8 cellular contexts compared by ENCODE assay signal in the genomic region with DNA sequence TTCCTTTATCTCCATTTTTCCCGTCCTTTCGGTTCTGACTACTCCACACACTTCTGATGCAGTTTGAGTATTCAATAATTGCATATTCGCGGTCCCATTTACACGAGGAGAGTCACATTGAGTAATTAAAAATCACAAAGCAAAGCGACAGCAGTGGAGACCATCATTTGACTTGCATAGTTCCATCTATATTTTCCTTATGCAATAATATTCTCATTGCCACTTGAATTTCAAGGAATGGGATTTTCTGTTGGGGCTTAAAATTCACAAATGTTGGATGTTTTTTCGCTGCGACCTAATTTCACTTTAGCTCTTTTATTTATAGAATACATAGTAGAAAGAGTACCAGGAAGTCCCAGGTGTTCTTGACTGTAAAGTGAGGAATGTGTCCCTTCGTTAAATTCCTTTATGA.
DNase-seq lines count a peak whose midpoint lies in the region; ATAC-seq, FAIRE-seq and TF ChIP-seq lines count a peak whose summit lies in the region.

No MANE protein-coding gene starts in this region.

- peak overlapping the region; percentile 82 for H3K27ac Mint-ChIP-seq in activated naive CD8-positive, alpha-beta T cell treated with anti-CD3 and anti-CD28 coated beads for 36 hours

- TF ChIP-seq CTCF in SK-N-SH (IDR thresholded peaks at IDR 0.05) (no peak), kidney (IDR thresholded peaks at IDR 0.05; ENCODE audit: borderline replicate concordance, extremely low read depth, insufficient read depth) (no peak), stomach (IDR thresholded peaks at IDR 0.05) (no peak)

- intact Hi-C loops in kidney (cut with DNase I): no loop called here
- intact Hi-C loops in stomach (cut with DNase I; ENCODE audit: low total_unique reads): no loop called here

- H3K27me3 ChIP-seq in SK-N-SH (ENCODE audit: insufficient read depth) (no peaks in the 10 kb centered on the region), stomach (no peaks in the 10 kb centered on the region)

- TF ChIP-seq POLR2A in stomach (IDR thresholded peaks at IDR 0.05): no peak

- H3K9ac ChIP-seq in SK-N-SH: peak overlapping the region; percentile 54; the same call in 1 of the 2 replicates
- peak overlapping the region; percentile 30 to 84 for H3K9ac ChIP-seq in kidney (ENCODE audit: low read length in 2 of 2)

- ATAC-seq in SK-N-SH treated with all-trans-retinoic acid at 6 μM for 48 hours: no peak
- ATAC-seq in HG03196 (IDR thresholded peaks at IDR 0.05; ENCODE audit: unreplicated experiment): no peak

- peak overlapping the region; percentile 75 for H3K4me3 Mint-ChIP-seq in activated naive CD8-positive, alpha-beta T cell treated with anti-CD3 and anti-CD28 coated beads for 36 hours

- peak overlapping the region; percentile 76 for H3K4me2 ChIP-seq in SK-N-SH

- peaks cover 16% of the 10 kb centered on the region for H3K36me3 Mint-ChIP-seq in activated naive CD8-positive, alpha-beta T cell treated with anti-CD3 and anti-CD28 coated beads for 36 hours

- 96% methylated on average over 9 of the region's 9 CpGs for WGBS in SK-N-SH (ENCODE audit: low lambda C conversion rate)
- WGBS in stomach, 5 donors: 64 to 70% (median 66%) methylated on average over 9 of the region's 9 CpGs

- H3K27ac ChIP-seq in SK-N-SH (ENCODE audit: low read depth in 2 of 2, low read length in 1 of 2): peak overlapping the region; percentile 35 to 81; a peak in 3 of 4 replicates
- peak overlapping the region; percentile 84 to 85 for H3K27ac ChIP-seq in kidney (ENCODE audit: low read depth in 2 of 2, low read length in 2 of 2)
- H3K27ac ChIP-seq in stomach: peak overlapping the region; percentile 86 to 96 (median 89)

- no peaks in the 10 kb centered on the region for H4K20me1 ChIP-seq in SK-N-SH (ENCODE audit: insufficient read depth)

- H3F3A ChIP-seq in SK-N-SH (replicated peaks; ENCODE audit: insufficient read depth): peaks cover 11% of the 10 kb centered on the region

- H3K4me1 ChIP-seq in SK-N-SH (ENCODE audit: control insufficient read depth in 1 of 2, insufficient read depth in 2 of 2, low read depth in 1 of 2, low read length in 1 of 2): peaks cover 0 to 4% of the 10 kb centered on the region in 2 experiments; a peak in 3 of 4 replicates
- H3K4me1 ChIP-seq in kidney (ENCODE audit: control insufficient read depth in 1 of 2, insufficient read depth in 1 of 2, low read depth in 1 of 2, low read length in 2 of 2): peaks cover 0 to 2% of the 10 kb centered on the region in 2 donors
- peaks cover 0 to 23% (median 12%) of the 10 kb centered on the region in 4 donors for H3K4me1 ChIP-seq in stomach

- peaks cover 8% of the 10 kb centered on the region for H3K9me3 Mint-ChIP-seq in activated naive CD8-positive, alpha-beta T cell treated with anti-CD3 and anti-CD28 coated beads for 36 hours

- H3K27me3 Mint-ChIP-seq in activated naive CD8-positive, alpha-beta T cell treated with anti-CD3 and anti-CD28 coated beads for 36 hours: no peaks in the 10 kb centered on the region

- TF ChIP-seq RAD21 in SK-N-SH (IDR thresholded peaks at IDR 0.05; ENCODE audit: low read length): no peak

- CTCF ChIA-PET in SK-N-SH (lab: Yijun Ruan, JAX): interaction anchor here (0.9 to 1.3 kb wide), 3 partner anchors 9 to 605 kb away, joined by 3 to 4 read pairs (median 4); no protein-coding TSS in a partner anchor

- H3K79me2 ChIP-seq in SK-N-SH (ENCODE audit: insufficient read depth): peaks cover 11% of the 10 kb centered on the region

- no peaks in the 10 kb centered on the region for H3K9me2 ChIP-seq in SK-N-SH

- DNase-seq in SK-N-SH (no peak), kidney (no peak), stomach (no peak), NCI-H2081 treated with DMSO at 0.1 percent for 48 hours (lab: John Stamatoyannopoulos, UW) (no peak), NCI-H1092 (lab: John Stamatoyannopoulos, UW) (no peak)
- no peak for DNase-seq in activated naive CD8-positive, alpha-beta T cell treated with anti-CD3 and anti-CD28 coated beads for 36 hours

- peak overlapping the region; percentile 89 for H2AFZ ChIP-seq in SK-N-SH (ENCODE audit: low read depth)

- peaks cover 37% of the 10 kb centered on the region for H3K4me1 Mint-ChIP-seq in activated naive CD8-positive, alpha-beta T cell treated with anti-CD3 and anti-CD28 coated beads for 36 hours

- FAIRE-seq in kidney (lab: Jason Lieb, UNC): no peak

- TF ChIP-seq EP300 in SK-N-SH (IDR thresholded peaks at IDR 0.05; ENCODE audit: borderline replicate concordance in 1 of 2, low read depth in 1 of 2, low read length in 1 of 2) (no peak), stomach (IDR thresholded peaks at IDR 0.05) (no peak)

- H3K9me3 ChIP-seq in SK-N-SH: no peaks in the 10 kb centered on the region
- no peaks in the 10 kb centered on the region for H3K9me3 ChIP-seq in kidney (ENCODE audit: control insufficient read depth in 1 of 2, low read length in 2 of 2)
- H3K9me3 ChIP-seq in stomach: no peaks in the 10 kb centered on the region

- H3K36me3 ChIP-seq in SK-N-SH (replicated peaks in 1 of 2; ENCODE audit: control insufficient read depth in 1 of 2, insufficient read depth in 2 of 2, low read length in 1 of 2) (no peaks in the 10 kb centered on the region), kidney (ENCODE audit: control insufficient read depth in 1 of 2, insufficient read depth in 2 of 2, low read length in 2 of 2) (no peaks in the 10 kb centered on the region), stomach (no peaks in the 10 kb centered on the region)

- peak overlapping the region; percentile 58 to 78; a peak in 3 of 4 replicates for H3K4me3 ChIP-seq in SK-N-SH (ENCODE audit: low read depth in 2 of 2, low read length in 1 of 2)
- peak overlapping the region; percentile 75 to 77 for H3K4me3 ChIP-seq in kidney (ENCODE audit: low read length in 2 of 2)
- H3K4me3 ChIP-seq in stomach: peak overlapping the region; percentile 66 to 83 (median 70)

- POLR2A ChIA-PET in SK-N-SH (lab: Yijun Ruan, JAX): no interaction called here

TF ChIP-seq in SK-N-SH, 30 proteins besides CTCF, POLR2A, EP300 and RAD21 (continues in another document):
- TF ChIP-seq NFIC (IDR thresholded peaks at IDR 0.05; ENCODE audit: borderline replicate concordance) (no peak), NRF1 (IDR thresholded peaks at IDR 0.05; ENCODE audit: low read depth, low read length) (no peak), FOXJ3 (CRISPR knock-in tag; IDR thresholded peaks at IDR 0.05) (no peak), RXRA (IDR thresholded peaks at IDR 0.05; ENCODE audit: borderline replicate concordance, low read depth) (no peak), POLR2AphosphoS5 (IDR thresholded peaks at IDR 0.05; ENCODE audit: low read depth, low read length) (no peak), JUND (IDR thresholded peaks at IDR 0.05) (no peak), GATA2 (CRISPR knock-in tag; IDR thresholded peaks at IDR 0.05) (no peak), ELF1 (IDR thresholded peaks at IDR 0.05) (no peak), TAF1 (IDR thresholded peaks at IDR 0.05; ENCODE audit: borderline replicate concordance, low read depth, low read length) (no peak), RFX5 (IDR thresholded peaks at IDR 0.05; ENCODE audit: low read length) (no peak), SMC3 (IDR thresholded peaks at IDR 0.05; ENCODE audit: low read depth, low read length) (no peak), RCOR1 (IDR thresholded peaks at IDR 0.05; ENCODE audit: low read length) (no peak)
- TF ChIP-seq, protein P1, sequence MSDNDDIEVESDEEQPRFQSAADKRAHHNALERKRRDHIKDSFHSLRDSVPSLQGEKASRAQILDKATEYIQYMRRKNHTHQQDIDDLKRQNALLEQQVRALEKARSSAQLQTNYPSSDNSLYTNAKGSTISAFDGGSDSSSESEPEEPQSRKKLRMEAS (IDR thresholded peaks at IDR 0.05; ENCODE audit: low read depth): no peak

TF ChIP-seq in SK-N-SH treated with all-trans-retinoic acid at 6 μM for 48 hours, 23 proteins besides CTCF, POLR2A, EP300 and RAD21:
- TF ChIP-seq ZNF70 (CRISPR knock-in tag; IDR thresholded peaks at IDR 0.05) (no peak), SNAI2 (CRISPR knock-in tag; IDR thresholded peaks at IDR 0.05) (no peak), ISL1 (CRISPR knock-in tag; IDR thresholded peaks at IDR 0.05) (no peak), ESRRG (CRISPR knock-in tag; IDR thresholded peaks at IDR 0.05) (no peak), ZFP30 (CRISPR knock-in tag; IDR thresholded peaks at IDR 0.05) (no peak), BACH2 (CRISPR knock-in tag; IDR thresholded peaks at IDR 0.05; ENCODE audit: borderline replicate concordance) (no peak), CSDC2 (CRISPR knock-in tag; IDR thresholded peaks at IDR 0.05) (no peak), PPARA (CRISPR knock-in tag; IDR thresholded peaks at IDR 0.05; ENCODE audit: borderline replicate concordance) (no peak), TOX (CRISPR knock-in tag; IDR thresholded peaks at IDR 0.05; ENCODE audit: borderline replicate concordance) (no peak)
- TF ChIP-seq, protein P2, sequence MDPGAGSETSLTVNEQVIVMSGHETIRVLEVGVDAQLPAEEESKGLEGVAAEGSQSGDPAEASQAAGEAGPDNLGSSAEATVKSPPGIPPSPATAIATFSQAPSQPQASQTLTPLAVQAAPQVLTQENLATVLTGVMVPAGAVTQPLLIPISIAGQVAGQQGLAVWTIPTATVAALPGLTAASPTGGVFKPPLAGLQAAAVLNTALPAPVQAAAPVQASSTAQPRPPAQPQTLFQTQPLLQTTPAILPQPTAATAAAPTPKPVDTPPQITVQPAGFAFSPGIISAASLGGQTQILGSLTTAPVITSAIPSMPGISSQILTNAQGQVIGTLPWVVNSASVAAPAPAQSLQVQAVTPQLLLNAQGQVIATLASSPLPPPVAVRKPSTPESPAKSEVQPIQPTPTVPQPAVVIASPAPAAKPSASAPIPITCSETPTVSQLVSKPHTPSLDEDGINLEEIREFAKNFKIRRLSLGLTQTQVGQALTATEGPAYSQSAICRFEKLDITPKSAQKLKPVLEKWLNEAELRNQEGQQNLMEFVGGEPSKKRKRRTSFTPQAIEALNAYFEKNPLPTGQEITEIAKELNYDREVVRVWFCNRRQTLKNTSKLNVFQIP (CRISPR knock-in tag; IDR thresholded peaks at IDR 0.05; ENCODE audit: borderline replicate concordance, low read depth): no peak
- TF ChIP-seq, protein P3, sequence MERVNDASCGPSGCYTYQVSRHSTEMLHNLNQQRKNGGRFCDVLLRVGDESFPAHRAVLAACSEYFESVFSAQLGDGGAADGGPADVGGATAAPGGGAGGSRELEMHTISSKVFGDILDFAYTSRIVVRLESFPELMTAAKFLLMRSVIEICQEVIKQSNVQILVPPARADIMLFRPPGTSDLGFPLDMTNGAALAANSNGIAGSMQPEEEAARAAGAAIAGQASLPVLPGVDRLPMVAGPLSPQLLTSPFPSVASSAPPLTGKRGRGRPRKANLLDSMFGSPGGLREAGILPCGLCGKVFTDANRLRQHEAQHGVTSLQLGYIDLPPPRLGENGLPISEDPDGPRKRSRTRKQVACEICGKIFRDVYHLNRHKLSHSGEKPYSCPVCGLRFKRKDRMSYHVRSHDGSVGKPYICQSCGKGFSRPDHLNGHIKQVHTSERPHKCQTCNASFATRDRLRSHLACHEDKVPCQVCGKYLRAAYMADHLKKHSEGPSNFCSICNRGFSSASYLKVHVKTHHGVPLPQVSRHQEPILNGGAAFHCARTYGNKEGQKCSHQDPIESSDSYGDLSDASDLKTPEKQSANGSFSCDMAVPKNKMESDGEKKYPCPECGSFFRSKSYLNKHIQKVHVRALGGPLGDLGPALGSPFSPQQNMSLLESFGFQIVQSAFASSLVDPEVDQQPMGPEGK (CRISPR knock-in tag; IDR thresholded peaks at IDR 0.05; ENCODE audit: borderline replicate concordance): no peak
